Comparison of ENCODE assay signal across 8 cellular contexts in genomic region chr1:220271706-220272046, GRCh38. TPM values are rescaled to one million over a fixed set of nuclear protein-coding genes. Genes with fewer than 3 reads are reported as not detected.
A peak's percentile ranks its signal among the peaks of the same experiment; 100 is the strongest.
DNase-seq lines count a peak whose midpoint lies in the region; ATAC-seq and TF ChIP-seq lines count a peak whose summit lies in the region.

No MANE protein-coding gene starts in this region.

- peaks cover 13% of the 10 kb centered on the region for H3K4me1 Mint-ChIP-seq in T-helper 17 cell

- no peak overlapping the region for H3K4me3 Mint-ChIP-seq in T-helper 17 cell

- peak overlapping the region; percentile 63; the same call in 1 of the 2 replicates for H3K27ac ChIP-seq in HEK293 (ENCODE audit: extremely low read depth, low read depth, low read length)
- peak overlapping the region; percentile 85 for H3K27ac ChIP-seq in cardiac muscle cell

- CTCF ChIA-PET in HEK293 (lab: Yijun Ruan, JAX) = interaction anchor here (1.0 to 1.1 kb wide), 2 partner anchors 24 to 53 kb away, joined by 3 read pairs; no protein-coding TSS in a partner anchor

- H3K4me3 ChIP-seq in HEK293 (ENCODE audit: low read depth, low read length) = peak overlapping the region; percentile 70
- peak overlapping the region; percentile 84 for H3K4me3 ChIP-seq in cardiac muscle cell
- H3K4me3 ChIP-seq in skeletal muscle cell (ENCODE audit: low read depth, low read length) = peak overlapping the region; percentile 58

- TF ChIP-seq CTCF in HEK293 (tag by site-specific recombination; IDR thresholded peaks at IDR 0.05) (no peak), cardiac muscle cell (IDR thresholded peaks at IDR 0.05; ENCODE audit: low read depth, low read length) (no peak)

- POLR2A ChIA-PET in HEK293 (lab: Yijun Ruan, JAX) = interaction anchor here (0.6 to 1.1 kb wide), 3 partner anchors 45 to 75 kb away, joined by 3 to 5 read pairs (median 3); no protein-coding TSS in a partner anchor

- DNase-seq in D341Med (ENCODE audit: low spot score) (peak; percentile 64), T-helper 17 cell (no peak), cardiac muscle cell (ENCODE audit: low read depth in 1 of 2, low spot score in 1 of 2) (peak; percentile 25 to 49), skeletal muscle cell (ENCODE audit: low read depth) (peak; percentile 9), OCI-M1 (lab: John Stamatoyannopoulos, UW) (no peak), dedifferentiated amniotic fluid mesenchymal stem cell (ENCODE audit: extremely low spot score) (no peak), activated T-cell treated with anti-CD3 and anti-CD28 coated beads for 4 hours (no peak)

- H3K27me3 Mint-ChIP-seq in T-helper 17 cell = peaks cover 4% of the 10 kb centered on the region

- no peaks in the 10 kb centered on the region for H3K27me3 ChIP-seq in cardiac muscle cell

- H3K9me3 ChIP-seq in HEK293 (ENCODE audit: control insufficient read depth, insufficient read depth, low read depth, low read length) (no peaks in the 10 kb centered on the region), T-helper 17 cell (ENCODE audit: control insufficient read depth, low read length, poor library complexity, severe bottlenecking) (no peaks in the 10 kb centered on the region), cardiac muscle cell (ENCODE audit: low read depth) (no peaks in the 10 kb centered on the region)

- H3K36me3 Mint-ChIP-seq in T-helper 17 cell (ENCODE audit: low read depth) = peaks cover 5% of the 10 kb centered on the region

- H3K27ac Mint-ChIP-seq in T-helper 17 cell = no peak overlapping the region

- H3K4me1 ChIP-seq in HEK293 (ENCODE audit: control insufficient read depth, insufficient read depth, low read length) = no peaks in the 10 kb centered on the region
- H3K4me1 ChIP-seq in cardiac muscle cell (ENCODE audit: low read depth) = peaks cover 14% of the 10 kb centered on the region

- peaks cover 6 to 43% of the 10 kb centered on the region in 2 experiments; a peak in 2 of 3 replicates for H3K36me3 ChIP-seq in HEK293 (ENCODE audit: control insufficient read depth in 2 of 2, insufficient read depth in 1 of 2, low read length in 2 of 2)
- H3K36me3 ChIP-seq in cardiac muscle cell = no peaks in the 10 kb centered on the region

- ATAC-seq in T-helper 17 cell = peak; percentile 1

TF ChIP-seq in HEK293, 187 proteins besides CTCF, POLR2A, EP300 and RAD21:
- TF ChIP-seq EGR2 (tag by site-specific recombination; IDR thresholded peaks at IDR 0.05; ENCODE audit: low read depth) = peak; percentile 55
- peak; percentile 30 for TF ChIP-seq ZNF366 (tag by site-specific recombination; conservative IDR thresholded peaks at IDR 0.05)
- TF ChIP-seq WT1 (tag by site-specific recombination; IDR thresholded peaks at IDR 0.05) = 0 out of 2 replicates have a peak, but pooled peaks have one; percentile 25
- peak; percentile 72; the same call in 1 of the 2 replicates for TF ChIP-seq ZNF398 (tag by site-specific recombination; IDR thresholded peaks at IDR 0.05)
- TF ChIP-seq PRDM1 (tag by site-specific recombination; IDR thresholded peaks at IDR 0.05) = peak; percentile 97
- no peak for TF ChIP-seq ZNF830 (tag by site-specific recombination; IDR thresholded peaks at IDR 0.05; ENCODE audit: low read depth)
- peak; percentile 59; the same call in 1 of the 2 replicates for TF ChIP-seq ZBTB17 (tag by site-specific recombination; IDR thresholded peaks at IDR 0.05)
- no peak for TF ChIP-seq ZNF621 (tag by site-specific recombination; IDR thresholded peaks at IDR 0.05)

RNA-seq across cellular contexts. Expression of gene RAB3GAP2, which starts 0.6 kb away (rescaled TPM):
- total RNA-seq in T-helper 17 cell (10 to 100 TPM; 46.6 to 49.1 TPM), cardiac muscle cell (10.0 and 14.5 TPM in 2 replicates)
- polyA plus RNA-seq in cardiac muscle cell = 9.9 and 17.6 TPM in 2 replicates

Comparison
In these comparisons a context has a peak if more than half of its experiments do, and no peak if none do; other contexts are left out.
1. DNase-seq: peak in D341Med (single experiment), cardiac muscle cell (2 of 2) and skeletal muscle cell (single experiment); none in T-helper 17 cell (0 of 3), OCI-M1 (single experiment), dedifferentiated amniotic fluid mesenchymal stem cell (single experiment) and activated T-cell treated with anti-CD3 and anti-CD28 coated beads for 4 hours (single experiment).
2. Peak in every context shown above with its lines, with median percentiles within 50 percentile points of each other: H3K4me3 ChIP-seq.